Comparison of ENCODE assay signal across 1 cellular context in the genomic region with DNA sequence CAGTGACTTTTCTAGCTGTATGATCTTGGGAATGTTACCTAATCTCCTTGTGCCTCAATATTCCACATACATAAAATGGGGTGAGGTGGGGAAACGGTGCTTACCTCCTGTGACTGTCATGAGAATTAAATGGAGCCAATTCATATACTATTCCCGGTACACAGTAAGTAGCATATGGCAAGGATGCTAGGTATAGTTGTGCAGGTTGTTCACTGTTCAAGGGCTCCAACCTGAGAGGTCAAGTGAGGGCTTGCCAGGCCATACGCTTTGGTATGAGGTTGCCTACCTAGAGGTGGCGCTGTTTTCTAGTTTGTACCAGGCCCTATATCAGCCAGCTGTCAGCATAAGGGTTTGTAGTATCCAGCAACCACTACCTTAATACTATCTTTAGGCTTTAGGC.
TF ChIP-seq lines count a peak whose summit lies in the region.

No MANE protein-coding gene starts in this region.

TF ChIP-seq in GM12878, 131 proteins besides CTCF, POLR2A, EP300 and RAD21 (continues in another document):
- TF ChIP-seq, protein P1, sequence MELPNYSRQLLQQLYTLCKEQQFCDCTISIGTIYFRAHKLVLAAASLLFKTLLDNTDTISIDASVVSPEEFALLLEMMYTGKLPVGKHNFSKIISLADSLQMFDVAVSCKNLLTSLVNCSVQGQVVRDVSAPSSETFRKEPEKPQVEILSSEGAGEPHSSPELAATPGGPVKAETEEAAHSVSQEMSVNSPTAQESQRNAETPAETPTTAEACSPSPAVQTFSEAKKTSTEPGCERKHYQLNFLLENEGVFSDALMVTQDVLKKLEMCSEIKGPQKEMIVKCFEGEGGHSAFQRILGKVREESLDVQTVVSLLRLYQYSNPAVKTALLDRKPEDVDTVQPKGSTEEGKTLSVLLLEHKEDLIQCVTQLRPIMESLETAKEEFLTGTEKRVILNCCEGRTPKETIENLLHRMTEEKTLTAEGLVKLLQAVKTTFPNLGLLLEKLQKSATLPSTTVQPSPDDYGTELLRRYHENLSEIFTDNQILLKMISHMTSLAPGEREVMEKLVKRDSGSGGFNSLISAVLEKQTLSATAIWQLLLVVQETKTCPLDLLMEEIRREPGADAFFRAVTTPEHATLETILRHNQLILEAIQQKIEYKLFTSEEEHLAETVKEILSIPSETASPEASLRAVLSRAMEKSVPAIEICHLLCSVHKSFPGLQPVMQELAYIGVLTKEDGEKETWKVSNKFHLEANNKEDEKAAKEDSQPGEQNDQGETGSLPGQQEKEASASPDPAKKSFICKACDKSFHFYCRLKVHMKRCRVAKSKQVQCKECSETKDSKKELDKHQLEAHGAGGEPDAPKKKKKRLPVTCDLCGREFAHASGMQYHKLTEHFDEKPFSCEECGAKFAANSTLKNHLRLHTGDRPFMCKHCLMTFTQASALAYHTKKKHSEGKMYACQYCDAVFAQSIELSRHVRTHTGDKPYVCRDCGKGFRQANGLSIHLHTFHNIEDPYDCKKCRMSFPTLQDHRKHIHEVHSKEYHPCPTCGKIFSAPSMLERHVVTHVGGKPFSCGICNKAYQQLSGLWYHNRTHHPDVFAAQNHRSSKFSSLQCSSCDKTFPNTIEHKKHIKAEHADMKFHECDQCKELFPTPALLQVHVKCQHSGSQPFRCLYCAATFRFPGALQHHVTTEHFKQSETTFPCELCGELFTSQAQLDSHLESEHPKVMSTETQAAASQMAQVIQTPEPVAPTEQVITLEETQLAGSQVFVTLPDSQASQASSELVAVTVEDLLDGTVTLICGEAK (IDR thresholded peaks at IDR 0.05; ENCODE audit: borderline replicate concordance), result 0 out of 2 replicates have a peak, but pooled peaks have one; percentile 22
- TF ChIP-seq POLR2AphosphoS2 (IDR thresholded peaks at IDR 0.05; ENCODE audit: low read depth, low read length) (no peak), TCF7 (IDR thresholded peaks at IDR 0.05; ENCODE audit: borderline replicate concordance) (no peak), ZNF274 (IDR thresholded peaks at IDR 0.05; ENCODE audit: insufficient read depth, insufficient read length) (no peak), POU2F2 (IDR thresholded peaks at IDR 0.05; ENCODE audit: borderline replicate concordance, low read depth, low read length) (no peak), PML (IDR thresholded peaks at IDR 0.05; ENCODE audit: low read length) (0 out of 2 replicates have a peak, but pooled peaks have one; percentile 48), NR2F1 (conservative IDR thresholded peaks at IDR 0.05) (peak; percentile 98), SREBF2 (IDR thresholded peaks at IDR 0.05; ENCODE audit: low read length) (no peak), STAT1 (conservative IDR thresholded peaks at IDR 0.05) (no peak), YY1 (IDR thresholded peaks at IDR 0.05; ENCODE audit: low read depth, low read length) (peak; percentile 54; the same call in 1 of the 2 replicates), CHD4 (IDR thresholded peaks at IDR 0.05) (no peak), ZNF24 (IDR thresholded peaks at IDR 0.05) (0 out of 2 replicates have a peak, but pooled peaks have one; percentile 17), FOXM1 (IDR thresholded peaks at IDR 0.05; ENCODE audit: low read depth, low read length) (peak; percentile 32; the same call in 1 of the 2 replicates), ZZZ3 (IDR thresholded peaks at IDR 0.05; ENCODE audit: control insufficient read depth, insufficient read length, low read depth) (no peak), HDGF (IDR thresholded peaks at IDR 0.05) (no peak), MYC (IDR thresholded peaks at IDR 0.05; ENCODE audit: insufficient read depth, insufficient read length, insufficient replicate concordance, low read length, severe bottlenecking) (no peak), SMAD5 (IDR thresholded peaks at IDR 0.05; ENCODE audit: low read depth) (no peak), CREB1 (IDR thresholded peaks at IDR 0.05; ENCODE audit: low read depth) (no peak), PAX8 (IDR thresholded peaks at IDR 0.05) (no peak), SMC3 (IDR thresholded peaks at IDR 0.05; ENCODE audit: borderline replicate concordance, low read length) (peak; percentile 52; the same call in 1 of the 2 replicates), IKZF2 (IDR thresholded peaks at IDR 0.05) (peak in 1 of 2 experiments; percentile 49; a peak in 2 of 4 replicates), RELA (IDR thresholded peaks at IDR 0.05; ENCODE audit: borderline replicate concordance, partially characterized antibody) (peak; percentile 14)
- TF ChIP-seq, protein P2, sequence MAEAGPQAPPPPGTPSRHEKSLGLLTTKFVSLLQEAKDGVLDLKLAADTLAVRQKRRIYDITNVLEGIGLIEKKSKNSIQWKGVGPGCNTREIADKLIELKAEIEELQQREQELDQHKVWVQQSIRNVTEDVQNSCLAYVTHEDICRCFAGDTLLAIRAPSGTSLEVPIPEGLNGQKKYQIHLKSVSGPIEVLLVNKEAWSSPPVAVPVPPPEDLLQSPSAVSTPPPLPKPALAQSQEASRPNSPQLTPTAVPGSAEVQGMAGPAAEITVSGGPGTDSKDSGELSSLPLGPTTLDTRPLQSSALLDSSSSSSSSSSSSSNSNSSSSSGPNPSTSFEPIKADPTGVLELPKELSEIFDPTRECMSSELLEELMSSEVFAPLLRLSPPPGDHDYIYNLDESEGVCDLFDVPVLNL (IDR thresholded peaks at IDR 0.05; ENCODE audit: low read depth, low read length), result no peak
- TF ChIP-seq, protein P3, sequence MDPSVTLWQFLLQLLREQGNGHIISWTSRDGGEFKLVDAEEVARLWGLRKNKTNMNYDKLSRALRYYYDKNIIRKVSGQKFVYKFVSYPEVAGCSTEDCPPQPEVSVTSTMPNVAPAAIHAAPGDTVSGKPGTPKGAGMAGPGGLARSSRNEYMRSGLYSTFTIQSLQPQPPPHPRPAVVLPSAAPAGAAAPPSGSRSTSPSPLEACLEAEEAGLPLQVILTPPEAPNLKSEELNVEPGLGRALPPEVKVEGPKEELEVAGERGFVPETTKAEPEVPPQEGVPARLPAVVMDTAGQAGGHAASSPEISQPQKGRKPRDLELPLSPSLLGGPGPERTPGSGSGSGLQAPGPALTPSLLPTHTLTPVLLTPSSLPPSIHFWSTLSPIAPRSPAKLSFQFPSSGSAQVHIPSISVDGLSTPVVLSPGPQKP (IDR thresholded peaks at IDR 0.05; ENCODE audit: low read depth, low read length), result no peak
- TF ChIP-seq, protein P4, sequence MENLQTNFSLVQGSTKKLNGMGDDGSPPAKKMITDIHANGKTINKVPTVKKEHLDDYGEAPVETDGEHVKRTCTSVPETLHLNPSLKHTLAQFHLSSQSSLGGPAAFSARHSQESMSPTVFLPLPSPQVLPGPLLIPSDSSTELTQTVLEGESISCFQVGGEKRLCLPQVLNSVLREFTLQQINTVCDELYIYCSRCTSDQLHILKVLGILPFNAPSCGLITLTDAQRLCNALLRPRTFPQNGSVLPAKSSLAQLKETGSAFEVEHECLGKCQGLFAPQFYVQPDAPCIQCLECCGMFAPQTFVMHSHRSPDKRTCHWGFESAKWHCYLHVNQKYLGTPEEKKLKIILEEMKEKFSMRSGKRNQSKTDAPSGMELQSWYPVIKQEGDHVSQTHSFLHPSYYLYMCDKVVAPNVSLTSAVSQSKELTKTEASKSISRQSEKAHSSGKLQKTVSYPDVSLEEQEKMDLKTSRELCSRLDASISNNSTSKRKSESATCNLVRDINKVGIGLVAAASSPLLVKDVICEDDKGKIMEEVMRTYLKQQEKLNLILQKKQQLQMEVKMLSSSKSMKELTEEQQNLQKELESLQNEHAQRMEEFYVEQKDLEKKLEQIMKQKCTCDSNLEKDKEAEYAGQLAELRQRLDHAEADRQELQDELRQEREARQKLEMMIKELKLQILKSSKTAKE (IDR thresholded peaks at IDR 0.05; ENCODE audit: low read depth, poor library complexity, severe bottlenecking), result peak; percentile 54
- TF ChIP-seq, protein P5, sequence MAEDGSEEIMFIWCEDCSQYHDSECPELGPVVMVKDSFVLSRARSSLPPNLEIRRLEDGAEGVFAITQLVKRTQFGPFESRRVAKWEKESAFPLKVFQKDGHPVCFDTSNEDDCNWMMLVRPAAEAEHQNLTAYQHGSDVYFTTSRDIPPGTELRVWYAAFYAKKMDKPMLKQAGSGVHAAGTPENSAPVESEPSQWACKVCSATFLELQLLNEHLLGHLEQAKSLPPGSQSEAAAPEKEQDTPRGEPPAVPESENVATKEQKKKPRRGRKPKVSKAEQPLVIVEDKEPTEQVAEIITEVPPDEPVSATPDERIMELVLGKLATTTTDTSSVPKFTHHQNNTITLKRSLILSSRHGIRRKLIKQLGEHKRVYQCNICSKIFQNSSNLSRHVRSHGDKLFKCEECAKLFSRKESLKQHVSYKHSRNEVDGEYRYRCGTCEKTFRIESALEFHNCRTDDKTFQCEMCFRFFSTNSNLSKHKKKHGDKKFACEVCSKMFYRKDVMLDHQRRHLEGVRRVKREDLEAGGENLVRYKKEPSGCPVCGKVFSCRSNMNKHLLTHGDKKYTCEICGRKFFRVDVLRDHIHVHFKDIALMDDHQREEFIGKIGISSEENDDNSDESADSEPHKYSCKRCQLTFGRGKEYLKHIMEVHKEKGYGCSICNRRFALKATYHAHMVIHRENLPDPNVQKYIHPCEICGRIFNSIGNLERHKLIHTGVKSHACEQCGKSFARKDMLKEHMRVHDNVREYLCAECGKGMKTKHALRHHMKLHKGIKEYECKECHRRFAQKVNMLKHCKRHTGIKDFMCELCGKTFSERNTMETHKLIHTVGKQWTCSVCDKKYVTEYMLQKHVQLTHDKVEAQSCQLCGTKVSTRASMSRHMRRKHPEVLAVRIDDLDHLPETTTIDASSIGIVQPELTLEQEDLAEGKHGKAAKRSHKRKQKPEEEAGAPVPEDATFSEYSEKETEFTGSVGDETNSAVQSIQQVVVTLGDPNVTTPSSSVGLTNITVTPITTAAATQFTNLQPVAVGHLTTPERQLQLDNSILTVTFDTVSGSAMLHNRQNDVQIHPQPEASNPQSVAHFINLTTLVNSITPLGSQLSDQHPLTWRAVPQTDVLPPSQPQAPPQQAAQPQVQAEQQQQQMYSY (CRISPR knock-in tag; IDR thresholded peaks at IDR 0.05), result no peak
- TF ChIP-seq, protein P6, sequence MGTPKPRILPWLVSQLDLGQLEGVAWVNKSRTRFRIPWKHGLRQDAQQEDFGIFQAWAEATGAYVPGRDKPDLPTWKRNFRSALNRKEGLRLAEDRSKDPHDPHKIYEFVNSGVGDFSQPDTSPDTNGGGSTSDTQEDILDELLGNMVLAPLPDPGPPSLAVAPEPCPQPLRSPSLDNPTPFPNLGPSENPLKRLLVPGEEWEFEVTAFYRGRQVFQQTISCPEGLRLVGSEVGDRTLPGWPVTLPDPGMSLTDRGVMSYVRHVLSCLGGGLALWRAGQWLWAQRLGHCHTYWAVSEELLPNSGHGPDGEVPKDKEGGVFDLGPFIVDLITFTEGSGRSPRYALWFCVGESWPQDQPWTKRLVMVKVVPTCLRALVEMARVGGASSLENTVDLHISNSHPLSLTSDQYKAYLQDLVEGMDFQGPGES (IDR thresholded peaks at IDR 0.05), result no peak
- TF ChIP-seq, protein P7, sequence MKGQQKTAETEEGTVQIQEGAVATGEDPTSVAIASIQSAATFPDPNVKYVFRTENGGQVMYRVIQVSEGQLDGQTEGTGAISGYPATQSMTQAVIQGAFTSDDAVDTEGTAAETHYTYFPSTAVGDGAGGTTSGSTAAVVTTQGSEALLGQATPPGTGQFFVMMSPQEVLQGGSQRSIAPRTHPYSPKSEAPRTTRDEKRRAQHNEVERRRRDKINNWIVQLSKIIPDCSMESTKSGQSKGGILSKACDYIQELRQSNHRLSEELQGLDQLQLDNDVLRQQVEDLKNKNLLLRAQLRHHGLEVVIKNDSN (IDR thresholded peaks at IDR 0.05; ENCODE audit: borderline replicate concordance, extremely low read length, insufficient read depth, low read depth, low read length), result no peak
- TF ChIP-seq, protein P8, sequence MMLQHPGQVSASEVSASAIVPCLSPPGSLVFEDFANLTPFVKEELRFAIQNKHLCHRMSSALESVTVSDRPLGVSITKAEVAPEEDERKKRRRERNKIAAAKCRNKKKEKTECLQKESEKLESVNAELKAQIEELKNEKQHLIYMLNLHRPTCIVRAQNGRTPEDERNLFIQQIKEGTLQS (IDR thresholded peaks at IDR 0.05; ENCODE audit: borderline replicate concordance, extremely low read depth, low read depth, low read length), result no peak
- TF ChIP-seq, protein P9, sequence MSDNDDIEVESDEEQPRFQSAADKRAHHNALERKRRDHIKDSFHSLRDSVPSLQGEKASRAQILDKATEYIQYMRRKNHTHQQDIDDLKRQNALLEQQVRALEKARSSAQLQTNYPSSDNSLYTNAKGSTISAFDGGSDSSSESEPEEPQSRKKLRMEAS (IDR thresholded peaks at IDR 0.05; ENCODE audit: low read depth, low read length), result no peak
- TF ChIP-seq, protein P10, sequence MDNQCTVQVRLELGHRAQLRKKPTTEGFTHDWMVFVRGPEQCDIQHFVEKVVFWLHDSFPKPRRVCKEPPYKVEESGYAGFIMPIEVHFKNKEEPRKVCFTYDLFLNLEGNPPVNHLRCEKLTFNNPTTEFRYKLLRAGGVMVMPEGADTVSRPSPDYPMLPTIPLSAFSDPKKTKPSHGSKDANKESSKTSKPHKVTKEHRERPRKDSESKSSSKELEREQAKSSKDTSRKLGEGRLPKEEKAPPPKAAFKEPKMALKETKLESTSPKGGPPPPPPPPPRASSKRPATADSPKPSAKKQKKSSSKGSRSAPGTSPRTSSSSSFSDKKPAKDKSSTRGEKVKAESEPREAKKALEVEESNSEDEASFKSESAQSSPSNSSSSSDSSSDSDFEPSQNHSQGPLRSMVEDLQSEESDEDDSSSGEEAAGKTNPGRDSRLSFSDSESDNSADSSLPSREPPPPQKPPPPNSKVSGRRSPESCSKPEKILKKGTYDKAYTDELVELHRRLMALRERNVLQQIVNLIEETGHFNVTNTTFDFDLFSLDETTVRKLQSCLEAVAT (IDR thresholded peaks at IDR 0.05), result peak; percentile 22
- TF ChIP-seq, protein P11, sequence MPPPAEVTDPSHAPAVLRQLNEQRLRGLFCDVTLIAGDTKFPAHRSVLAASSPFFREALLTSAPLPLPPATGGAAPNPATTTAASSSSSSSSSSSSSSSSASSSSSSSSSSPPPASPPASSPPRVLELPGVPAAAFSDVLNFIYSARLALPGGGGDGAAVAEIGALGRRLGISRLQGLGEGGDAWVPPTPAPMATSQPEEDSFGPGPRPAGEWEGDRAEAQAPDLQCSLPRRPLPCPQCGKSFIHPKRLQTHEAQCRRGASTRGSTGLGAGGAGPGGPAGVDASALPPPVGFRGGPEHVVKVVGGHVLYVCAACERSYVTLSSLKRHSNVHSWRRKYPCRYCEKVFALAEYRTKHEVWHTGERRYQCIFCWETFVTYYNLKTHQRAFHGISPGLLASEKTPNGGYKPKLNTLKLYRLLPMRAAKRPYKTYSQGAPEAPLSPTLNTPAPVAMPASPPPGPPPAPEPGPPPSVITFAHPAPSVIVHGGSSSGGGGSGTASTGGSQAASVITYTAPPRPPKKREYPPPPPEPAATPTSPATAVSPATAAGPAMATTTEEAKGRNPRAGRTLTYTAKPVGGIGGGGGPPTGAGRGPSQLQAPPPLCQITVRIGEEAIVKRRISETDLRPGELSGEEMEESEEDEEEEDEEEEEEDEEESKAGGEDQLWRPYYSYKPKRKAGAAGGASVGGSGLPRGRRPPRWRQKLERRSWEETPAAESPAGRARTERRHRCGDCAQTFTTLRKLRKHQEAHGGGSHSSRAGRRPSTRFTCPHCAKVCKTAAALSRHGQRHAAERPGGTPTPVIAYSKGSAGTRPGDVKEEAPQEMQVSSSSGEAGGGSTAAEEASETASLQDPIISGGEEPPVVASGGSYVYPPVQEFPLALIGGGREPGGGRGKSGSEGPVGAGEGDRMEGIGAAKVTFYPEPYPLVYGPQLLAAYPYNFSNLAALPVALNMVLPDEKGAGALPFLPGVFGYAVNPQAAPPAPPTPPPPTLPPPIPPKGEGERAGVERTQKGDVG (CRISPR knock-in tag; IDR thresholded peaks at IDR 0.05), result no peak
